1 cellular context compared by ENCODE assay signal in the genomic region with DNA sequence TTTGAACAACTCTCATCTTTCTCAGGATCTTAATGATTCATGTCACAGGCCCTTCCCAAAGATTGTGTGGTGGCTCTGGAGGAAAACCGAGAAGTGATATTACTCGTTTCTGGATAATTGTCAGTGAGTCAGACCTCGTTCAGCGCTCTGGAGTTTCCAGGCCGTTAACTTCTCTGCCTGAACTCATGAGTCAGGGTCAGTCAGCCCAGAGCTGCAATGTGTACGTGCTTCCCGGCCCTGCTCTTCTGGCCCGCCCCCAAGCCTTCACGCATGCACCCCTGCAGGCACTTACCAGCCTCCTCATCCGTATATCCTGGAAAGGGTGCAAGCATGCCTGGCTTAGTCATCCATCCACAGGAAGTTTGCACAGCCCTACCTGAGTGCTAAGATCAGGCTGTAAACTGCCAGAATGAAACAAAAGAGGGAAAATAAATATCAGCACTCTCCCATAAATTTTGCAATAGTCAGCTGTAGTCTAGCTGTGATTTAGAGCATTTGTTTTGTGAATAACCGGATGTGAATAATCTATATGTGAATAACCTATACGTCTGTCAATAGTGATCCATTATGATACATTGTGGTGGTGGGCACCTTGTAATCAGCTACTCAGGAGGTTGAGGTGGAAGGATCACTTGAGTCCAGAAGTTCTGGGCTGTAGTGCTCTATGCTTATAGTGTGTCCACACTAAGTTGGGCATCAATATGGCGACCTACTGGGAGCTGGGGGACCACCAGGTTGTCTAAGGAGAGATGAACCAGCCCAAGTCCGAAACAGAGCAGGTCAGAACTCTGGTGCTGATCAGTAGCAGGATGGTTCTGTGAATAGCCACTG.
TF ChIP-seq lines count a peak whose summit lies in the region.

No MANE protein-coding gene starts in this region.

TF ChIP-seq in K562, 482 proteins besides CTCF, POLR2A, EP300 and RAD21 (continued from another document and continues in another):
- TF ChIP-seq, protein P1, sequence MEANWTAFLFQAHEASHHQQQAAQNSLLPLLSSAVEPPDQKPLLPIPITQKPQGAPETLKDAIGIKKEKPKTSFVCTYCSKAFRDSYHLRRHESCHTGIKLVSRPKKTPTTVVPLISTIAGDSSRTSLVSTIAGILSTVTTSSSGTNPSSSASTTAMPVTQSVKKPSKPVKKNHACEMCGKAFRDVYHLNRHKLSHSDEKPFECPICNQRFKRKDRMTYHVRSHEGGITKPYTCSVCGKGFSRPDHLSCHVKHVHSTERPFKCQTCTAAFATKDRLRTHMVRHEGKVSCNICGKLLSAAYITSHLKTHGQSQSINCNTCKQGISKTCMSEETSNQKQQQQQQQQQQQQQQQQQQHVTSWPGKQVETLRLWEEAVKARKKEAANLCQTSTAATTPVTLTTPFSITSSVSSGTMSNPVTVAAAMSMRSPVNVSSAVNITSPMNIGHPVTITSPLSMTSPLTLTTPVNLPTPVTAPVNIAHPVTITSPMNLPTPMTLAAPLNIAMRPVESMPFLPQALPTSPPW (CRISPR knock-in tag; IDR thresholded peaks at IDR 0.05) = peak; percentile 29; the same call in 1 of the 2 replicates
- TF ChIP-seq ZNF133 (CRISPR knock-in tag; IDR thresholded peaks at IDR 0.05) = no peak
- TF ChIP-seq, protein P2, sequence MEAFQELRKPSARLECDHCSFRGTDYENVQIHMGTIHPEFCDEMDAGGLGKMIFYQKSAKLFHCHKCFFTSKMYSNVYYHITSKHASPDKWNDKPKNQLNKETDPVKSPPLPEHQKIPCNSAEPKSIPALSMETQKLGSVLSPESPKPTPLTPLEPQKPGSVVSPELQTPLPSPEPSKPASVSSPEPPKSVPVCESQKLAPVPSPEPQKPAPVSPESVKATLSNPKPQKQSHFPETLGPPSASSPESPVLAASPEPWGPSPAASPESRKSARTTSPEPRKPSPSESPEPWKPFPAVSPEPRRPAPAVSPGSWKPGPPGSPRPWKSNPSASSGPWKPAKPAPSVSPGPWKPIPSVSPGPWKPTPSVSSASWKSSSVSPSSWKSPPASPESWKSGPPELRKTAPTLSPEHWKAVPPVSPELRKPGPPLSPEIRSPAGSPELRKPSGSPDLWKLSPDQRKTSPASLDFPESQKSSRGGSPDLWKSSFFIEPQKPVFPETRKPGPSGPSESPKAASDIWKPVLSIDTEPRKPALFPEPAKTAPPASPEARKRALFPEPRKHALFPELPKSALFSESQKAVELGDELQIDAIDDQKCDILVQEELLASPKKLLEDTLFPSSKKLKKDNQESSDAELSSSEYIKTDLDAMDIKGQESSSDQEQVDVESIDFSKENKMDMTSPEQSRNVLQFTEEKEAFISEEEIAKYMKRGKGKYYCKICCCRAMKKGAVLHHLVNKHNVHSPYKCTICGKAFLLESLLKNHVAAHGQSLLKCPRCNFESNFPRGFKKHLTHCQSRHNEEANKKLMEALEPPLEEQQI (IDR thresholded peaks at IDR 0.05) = no peak
- TF ChIP-seq ZNF780A (CRISPR knock-in tag; IDR thresholded peaks at IDR 0.05) = no peak
- TF ChIP-seq, protein P3, sequence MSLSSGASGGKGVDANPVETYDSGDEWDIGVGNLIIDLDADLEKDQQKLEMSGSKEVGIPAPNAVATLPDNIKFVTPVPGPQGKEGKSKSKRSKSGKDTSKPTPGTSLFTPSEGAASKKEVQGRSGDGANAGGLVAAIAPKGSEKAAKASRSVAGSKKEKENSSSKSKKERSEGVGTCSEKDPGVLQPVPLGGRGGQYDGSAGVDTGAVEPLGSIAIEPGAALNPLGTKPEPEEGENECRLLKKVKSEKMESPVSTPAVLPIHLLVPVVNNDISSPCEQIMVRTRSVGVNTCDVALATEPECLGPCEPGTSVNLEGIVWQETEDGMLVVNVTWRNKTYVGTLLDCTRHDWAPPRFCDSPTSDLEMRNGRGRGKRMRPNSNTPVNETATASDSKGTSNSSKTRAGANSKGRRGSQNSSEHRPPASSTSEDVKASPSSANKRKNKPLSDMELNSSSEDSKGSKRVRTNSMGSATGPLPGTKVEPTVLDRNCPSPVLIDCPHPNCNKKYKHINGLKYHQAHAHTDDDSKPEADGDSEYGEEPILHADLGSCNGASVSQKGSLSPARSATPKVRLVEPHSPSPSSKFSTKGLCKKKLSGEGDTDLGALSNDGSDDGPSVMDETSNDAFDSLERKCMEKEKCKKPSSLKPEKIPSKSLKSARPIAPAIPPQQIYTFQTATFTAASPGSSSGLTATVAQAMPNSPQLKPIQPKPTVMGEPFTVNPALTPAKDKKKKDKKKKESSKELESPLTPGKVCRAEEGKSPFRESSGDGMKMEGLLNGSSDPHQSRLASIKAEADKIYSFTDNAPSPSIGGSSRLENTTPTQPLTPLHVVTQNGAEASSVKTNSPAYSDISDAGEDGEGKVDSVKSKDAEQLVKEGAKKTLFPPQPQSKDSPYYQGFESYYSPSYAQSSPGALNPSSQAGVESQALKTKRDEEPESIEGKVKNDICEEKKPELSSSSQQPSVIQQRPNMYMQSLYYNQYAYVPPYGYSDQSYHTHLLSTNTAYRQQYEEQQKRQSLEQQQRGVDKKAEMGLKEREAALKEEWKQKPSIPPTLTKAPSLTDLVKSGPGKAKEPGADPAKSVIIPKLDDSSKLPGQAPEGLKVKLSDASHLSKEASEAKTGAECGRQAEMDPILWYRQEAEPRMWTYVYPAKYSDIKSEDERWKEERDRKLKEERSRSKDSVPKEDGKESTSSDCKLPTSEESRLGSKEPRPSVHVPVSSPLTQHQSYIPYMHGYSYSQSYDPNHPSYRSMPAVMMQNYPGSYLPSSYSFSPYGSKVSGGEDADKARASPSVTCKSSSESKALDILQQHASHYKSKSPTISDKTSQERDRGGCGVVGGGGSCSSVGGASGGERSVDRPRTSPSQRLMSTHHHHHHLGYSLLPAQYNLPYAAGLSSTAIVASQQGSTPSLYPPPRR (CRISPR knock-in tag; IDR thresholded peaks at IDR 0.05; ENCODE audit: borderline replicate concordance) = no peak
- TF ChIP-seq, protein P4, sequence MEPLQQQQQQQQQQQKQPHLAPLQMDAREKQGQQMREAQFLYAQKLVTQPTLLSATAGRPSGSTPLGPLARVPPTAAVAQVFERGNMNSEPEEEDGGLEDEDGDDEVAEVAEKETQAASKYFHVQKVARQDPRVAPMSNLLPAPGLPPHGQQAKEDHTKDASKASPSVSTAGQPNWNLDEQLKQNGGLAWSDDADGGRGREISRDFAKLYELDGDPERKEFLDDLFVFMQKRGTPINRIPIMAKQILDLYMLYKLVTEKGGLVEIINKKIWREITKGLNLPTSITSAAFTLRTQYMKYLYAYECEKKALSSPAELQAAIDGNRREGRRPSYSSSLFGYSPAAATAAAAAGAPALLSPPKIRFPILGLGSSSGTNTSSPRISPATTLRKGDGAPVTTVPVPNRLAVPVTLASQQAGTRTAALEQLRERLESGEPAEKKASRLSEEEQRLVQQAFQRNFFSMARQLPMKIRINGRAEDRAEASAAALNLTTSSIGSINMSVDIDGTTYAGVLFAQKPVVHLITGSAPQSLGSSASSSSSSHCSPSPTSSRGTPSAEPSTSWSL (CRISPR knock-in tag; IDR thresholded peaks at IDR 0.05; ENCODE audit: borderline replicate concordance) = no peak
- no peak for TF ChIP-seq MAX (CRISPR knock-in tag; IDR thresholded peaks at IDR 0.05)
- TF ChIP-seq RNF2 (IDR thresholded peaks at IDR 0.05) = peak; percentile 54; the same call in 1 of the 2 replicates
- no peak for TF ChIP-seq SETDB1 (IDR thresholded peaks at IDR 0.05; ENCODE audit: low read length)
- TF ChIP-seq MLX (CRISPR knock-in tag; conservative IDR thresholded peaks at IDR 0.05) = no peak
- peak; percentile 72 for TF ChIP-seq CEBPB (tag; IDR thresholded peaks at IDR 0.05)
- TF ChIP-seq, protein P5, sequence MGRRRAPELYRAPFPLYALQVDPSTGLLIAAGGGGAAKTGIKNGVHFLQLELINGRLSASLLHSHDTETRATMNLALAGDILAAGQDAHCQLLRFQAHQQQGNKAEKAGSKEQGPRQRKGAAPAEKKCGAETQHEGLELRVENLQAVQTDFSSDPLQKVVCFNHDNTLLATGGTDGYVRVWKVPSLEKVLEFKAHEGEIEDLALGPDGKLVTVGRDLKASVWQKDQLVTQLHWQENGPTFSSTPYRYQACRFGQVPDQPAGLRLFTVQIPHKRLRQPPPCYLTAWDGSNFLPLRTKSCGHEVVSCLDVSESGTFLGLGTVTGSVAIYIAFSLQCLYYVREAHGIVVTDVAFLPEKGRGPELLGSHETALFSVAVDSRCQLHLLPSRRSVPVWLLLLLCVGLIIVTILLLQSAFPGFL (CRISPR knock-in tag; IDR thresholded peaks at IDR 0.05) = no peak
- no peak for TF ChIP-seq ZNF695 (CRISPR knock-in tag; IDR thresholded peaks at IDR 0.05)
- TF ChIP-seq ZNF512 (tag; IDR thresholded peaks at IDR 0.05) = no peak
- TF ChIP-seq ETV6 (IDR thresholded peaks at IDR 0.05; ENCODE audit: borderline replicate concordance in 1 of 2, low read depth in 2 of 2, low read length in 1 of 2) = peak in 1 of 2 experiments; percentile 13; a peak in 1 of 4 replicates
- TF ChIP-seq ETV6 (CRISPR knock-in tag; IDR thresholded peaks at IDR 0.05; ENCODE audit: borderline replicate concordance) = no peak
- TF ChIP-seq CREB1 (IDR thresholded peaks at IDR 0.05) = no peak
- 0 out of 2 replicates have a peak, but pooled peaks have one; percentile 20 for TF ChIP-seq CREB1 (CRISPR knock-in tag; IDR thresholded peaks at IDR 0.05)
- TF ChIP-seq ZNF445 (CRISPR knock-in tag; IDR thresholded peaks at IDR 0.05; ENCODE audit: low read depth) = no peak
- no peak for TF ChIP-seq GATAD2A (IDR thresholded peaks at IDR 0.05)
- TF ChIP-seq POLR2B (IDR thresholded peaks at IDR 0.05; ENCODE audit: low read depth, partially characterized antibody) = no peak
- TF ChIP-seq RBM17 (IDR thresholded peaks at IDR 0.05; ENCODE audit: borderline replicate concordance, low read depth, low read length) = no peak
- TF ChIP-seq RFX5 (IDR thresholded peaks at IDR 0.05; ENCODE audit: low read depth, low read length) = no peak
- no peak for TF ChIP-seq COPS2 (conservative IDR thresholded peaks at IDR 0.05)
- no peak for TF ChIP-seq NR4A1 (CRISPR knock-in tag; IDR thresholded peaks at IDR 0.05)
- no peak for TF ChIP-seq NR4A1 (tag; IDR thresholded peaks at IDR 0.05)
- TF ChIP-seq, protein P6, sequence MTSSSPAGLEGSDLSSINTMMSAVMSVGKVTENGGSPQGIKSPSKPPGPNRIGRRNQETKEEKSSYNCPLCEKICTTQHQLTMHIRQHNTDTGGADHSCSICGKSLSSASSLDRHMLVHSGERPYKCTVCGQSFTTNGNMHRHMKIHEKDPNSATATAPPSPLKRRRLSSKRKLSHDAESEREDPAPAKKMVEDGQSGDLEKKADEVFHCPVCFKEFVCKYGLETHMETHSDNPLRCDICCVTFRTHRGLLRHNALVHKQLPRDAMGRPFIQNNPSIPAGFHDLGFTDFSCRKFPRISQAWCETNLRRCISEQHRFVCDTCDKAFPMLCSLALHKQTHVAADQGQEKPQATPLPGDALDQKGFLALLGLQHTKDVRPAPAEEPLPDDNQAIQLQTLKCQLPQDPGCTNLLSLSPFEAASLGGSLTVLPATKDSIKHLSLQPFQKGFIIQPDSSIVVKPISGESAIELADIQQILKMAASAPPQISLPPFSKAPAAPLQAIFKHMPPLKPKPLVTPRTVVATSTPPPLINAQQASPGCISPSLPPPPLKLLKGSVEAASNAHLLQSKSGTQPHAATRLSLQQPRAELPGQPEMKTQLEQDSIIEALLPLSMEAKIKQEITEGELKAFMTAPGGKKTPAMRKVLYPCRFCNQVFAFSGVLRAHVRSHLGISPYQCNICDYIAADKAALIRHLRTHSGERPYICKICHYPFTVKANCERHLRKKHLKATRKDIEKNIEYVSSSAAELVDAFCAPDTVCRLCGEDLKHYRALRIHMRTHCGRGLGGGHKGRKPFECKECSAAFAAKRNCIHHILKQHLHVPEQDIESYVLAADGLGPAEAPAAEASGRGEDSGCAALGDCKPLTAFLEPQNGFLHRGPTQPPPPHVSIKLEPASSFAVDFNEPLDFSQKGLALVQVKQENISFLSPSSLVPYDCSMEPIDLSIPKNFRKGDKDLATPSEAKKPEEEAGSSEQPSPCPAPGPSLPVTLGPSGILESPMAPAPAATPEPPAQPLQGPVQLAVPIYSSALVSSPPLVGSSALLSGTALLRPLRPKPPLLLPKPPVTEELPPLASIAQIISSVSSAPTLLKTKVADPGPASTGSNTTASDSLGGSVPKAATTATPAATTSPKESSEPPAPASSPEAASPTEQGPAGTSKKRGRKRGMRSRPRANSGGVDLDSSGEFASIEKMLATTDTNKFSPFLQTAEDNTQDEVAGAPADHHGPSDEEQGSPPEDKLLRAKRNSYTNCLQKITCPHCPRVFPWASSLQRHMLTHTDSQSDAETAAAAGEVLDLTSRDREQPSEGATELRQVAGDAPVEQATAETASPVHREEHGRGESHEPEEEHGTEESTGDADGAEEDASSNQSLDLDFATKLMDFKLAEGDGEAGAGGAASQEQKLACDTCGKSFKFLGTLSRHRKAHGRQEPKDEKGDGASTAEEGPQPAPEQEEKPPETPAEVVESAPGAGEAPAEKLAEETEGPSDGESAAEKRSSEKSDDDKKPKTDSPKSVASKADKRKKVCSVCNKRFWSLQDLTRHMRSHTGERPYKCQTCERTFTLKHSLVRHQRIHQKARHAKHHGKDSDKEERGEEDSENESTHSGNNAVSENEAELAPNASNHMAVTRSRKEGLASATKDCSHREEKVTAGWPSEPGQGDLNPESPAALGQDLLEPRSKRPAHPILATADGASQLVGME (CRISPR knock-in tag; IDR thresholded peaks at IDR 0.05) = no peak
- no peak for TF ChIP-seq HMGN3 (IDR thresholded peaks at IDR 0.05; ENCODE audit: borderline replicate concordance, extremely low read depth, insufficient read length, low read depth, low read length)
- TF ChIP-seq, protein P7, sequence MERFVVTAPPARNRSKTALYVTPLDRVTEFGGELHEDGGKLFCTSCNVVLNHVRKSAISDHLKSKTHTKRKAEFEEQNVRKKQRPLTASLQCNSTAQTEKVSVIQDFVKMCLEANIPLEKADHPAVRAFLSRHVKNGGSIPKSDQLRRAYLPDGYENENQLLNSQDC (CRISPR knock-in tag; IDR thresholded peaks at IDR 0.05) = no peak
